Comparison of ENCODE assay signal across 10 cellular contexts in genomic region chr2:172248381-172249173, GRCh38.
DNase-seq lines count a peak whose midpoint lies in the region; ATAC-seq and TF ChIP-seq lines count a peak whose summit lies in the region.
"Had no signal": no experiment of that assay in that cellular context is flagged by ENCODE, and none has a peak within 500 bp of the region (broad histone marks: within the 10 kb centered on the region; RNA-seq: fewer than 3 reads in every experiment).

No MANE protein-coding gene starts in this region.

- peak; percentile 63 for DNase-seq in HCEC 1CT
- peak; percentile 76 to 99 for DNase-seq in PC-9
- peak; percentile 87 for DNase-seq in epithelial cell of prostate (ENCODE audit: low read depth, low spot score)
- peak; percentile 37 to 81 for DNase-seq in trophoblast cell
- DNase-seq in central memory CD4-positive, alpha-beta T cell, result no peak
- no peak for DNase-seq in SKM-1 treated with dmso at 0.1 percent for 144 hours (lab: John Stamatoyannopoulos, UW; ENCODE audit: unreplicated experiment)
- DNase-seq: activated T-cell treated with anti-CD3 and anti-CD28 coated beads, Interleukin-2, amount 50 U/mL, for 24 hours; NCI-H2227 treated with DMSO at 0.1 percent for 48 hours had no signal

- CTCF ChIA-PET in PC-9 (lab: Charles Lee), result interaction anchor here (0.6 to 2.4 kb wide), 6 partner anchors 16 to 213 kb away, joined by 3 to 9 read pairs (median 3); no protein-coding TSS in a partner anchor

- no peaks in the 10 kb centered on the region for H3K9me2 ChIP-seq in PC-9 (ENCODE audit: insufficient read depth)

- peak overlapping the region; percentile 28 for H2BK120ac ChIP-seq in trophoblast cell (ENCODE audit: insufficient read depth, low read length, poor library complexity)

- peak overlapping the region; percentile 99 for H2BK12ac ChIP-seq in trophoblast cell (ENCODE audit: low read length)

- BruUV-seq in PC-9 (replicated peaks; lab: Mats Ljungman, UMichigan), result TSS peak; percentile 77

- peak overlapping the region; percentile 71 for H2AK5ac ChIP-seq in trophoblast cell (ENCODE audit: low read length)

- POLR2A ChIA-PET in PC-9 (lab: Charles Lee; ENCODE audit: unreplicated experiment), result interaction anchor here (0.5 to 0.6 kb wide), 4 partner anchors 19 to 326 kb away, joined by 3 to 9 read pairs (median 4); partner anchors contain the start of genes HAT1 and ITGA6

- H4K91ac ChIP-seq in trophoblast cell (ENCODE audit: low read depth, low read length), result peak overlapping the region; percentile 89

- H3K4me1 ChIP-seq in PC-9 (replicated peaks; ENCODE audit: insufficient read depth), result peaks cover 79% of the 10 kb centered on the region
- peaks cover 27 to 39% of the 10 kb centered on the region in 2 experiments for H3K4me1 ChIP-seq in trophoblast cell (ENCODE audit: control insufficient read depth in 1 of 2, insufficient read depth in 2 of 2, low read length in 2 of 2)

- no peak overlapping the region for H4K12ac ChIP-seq in trophoblast cell (ENCODE audit: low read depth, low read length)

- intact Hi-C loops in PC-9 (cut with micrococcal nuclease; ENCODE audit: unreplicated experiment), result loop anchor here (1.0 to 5.0 kb wide), 5 partner anchors 16 to 309 kb away; partner anchors contain the start of gene PDK1

- ATAC-seq in HG02588 (IDR thresholded peaks at IDR 0.05; ENCODE audit: unreplicated experiment), result no peak
- ATAC-seq: left lobe of liver had no signal

- H3K9ac ChIP-seq in trophoblast cell (ENCODE audit: low read length), result no peak overlapping the region

- H4K8ac ChIP-seq in trophoblast cell (ENCODE audit: low read depth, low read length), result peak overlapping the region; percentile 61

- peak overlapping the region; percentile 90 for H2BK5ac ChIP-seq in trophoblast cell (ENCODE audit: low read depth, low read length, poor library complexity)

- peaks cover 46% of the 10 kb centered on the region for H3K79me1 ChIP-seq in trophoblast cell (ENCODE audit: low read length)

- no peak overlapping the region for H3K23ac ChIP-seq in trophoblast cell (ENCODE audit: low read length)

- no peak for TF ChIP-seq CTCF in PC-9 (conservative IDR thresholded peaks at IDR 0.05)

- no peak overlapping the region for H2AFZ ChIP-seq in PC-9
- peak overlapping the region; percentile 47 for H2AFZ ChIP-seq in trophoblast cell (ENCODE audit: insufficient read depth, low read length, poor library complexity)

- peaks cover 11% of the 10 kb centered on the region; the same call in 1 of the 2 replicates for H3K9me3 ChIP-seq in PC-9 (ENCODE audit: insufficient read depth, low read depth)
- no peaks in the 10 kb centered on the region for H3K9me3 ChIP-seq in trophoblast cell (ENCODE audit: insufficient read depth, low read depth, low read length)

- peak overlapping the region; percentile 79 for H3K18ac ChIP-seq in trophoblast cell (ENCODE audit: low read length)

- H3F3A ChIP-seq in PC-9 (ENCODE audit: insufficient read depth, low read depth), result peaks cover 59% of the 10 kb centered on the region

- peak overlapping the region; percentile 69 for H3K14ac ChIP-seq in trophoblast cell (ENCODE audit: low read length)

- H3K79me2 ChIP-seq in PC-9 (ENCODE audit: low read depth) (no peaks in the 10 kb centered on the region), trophoblast cell (ENCODE audit: control insufficient read depth, insufficient read depth, low read length, poor library complexity) (peaks cover 8% of the 10 kb centered on the region)

- WGBS in trophoblast cell (ENCODE audit: extremely low coverage, insufficient coverage, insufficient read length), result no CpG with 5 or more reads among the region's 5 CpGs

- no peaks in the 10 kb centered on the region for H3K36me3 ChIP-seq in PC-9 (ENCODE audit: low read depth)
- no peaks in the 10 kb centered on the region for H3K36me3 ChIP-seq in trophoblast cell (ENCODE audit: control insufficient read depth in 1 of 2, insufficient read depth in 2 of 2, low read length in 2 of 2)

- no peaks in the 10 kb centered on the region for H4K20me1 ChIP-seq in PC-9 (ENCODE audit: insufficient read depth)

- peak overlapping the region; percentile 78 for H3K4ac ChIP-seq in trophoblast cell (ENCODE audit: low read depth, low read length)

- peak overlapping the region; percentile 70 for H3K27ac ChIP-seq in PC-9
- H3K27ac ChIP-seq in epithelial cell of prostate, result peak overlapping the region; percentile 99
- peak overlapping the region; percentile 93 for H3K27ac ChIP-seq in trophoblast cell (ENCODE audit: low read depth, low read length)

- H3K4me3 ChIP-seq in PC-9 (no peak overlapping the region), trophoblast cell (ENCODE audit: low read depth, low read length) (no peak overlapping the region)

- H3K4me2 ChIP-seq in PC-9 (peak overlapping the region; percentile 34), trophoblast cell (ENCODE audit: low read length) (no peak overlapping the region)

- no peaks in the 10 kb centered on the region for H3K27me3 ChIP-seq in PC-9 (ENCODE audit: insufficient read depth, low read depth)
- no peaks in the 10 kb centered on the region for H3K27me3 ChIP-seq in trophoblast cell (ENCODE audit: insufficient read depth, low read length)

Comparison
In these comparisons a context has a peak if more than half of its experiments do, and no peak if none do; other contexts are left out.
1. DNase-seq: peak in HCEC 1CT (single experiment), PC-9 (2 of 2), epithelial cell of prostate (single experiment) and trophoblast cell (2 of 2); none in central memory CD4-positive, alpha-beta T cell (single experiment) and SKM-1 treated with dmso at 0.1 percent for 144 hours (single experiment).
2. Peak in every context shown above with its lines, with median percentiles within 50 percentile points of each other: H3K27ac ChIP-seq.